ENCODE assay signal across 1 cellular context in the genomic region with DNA sequence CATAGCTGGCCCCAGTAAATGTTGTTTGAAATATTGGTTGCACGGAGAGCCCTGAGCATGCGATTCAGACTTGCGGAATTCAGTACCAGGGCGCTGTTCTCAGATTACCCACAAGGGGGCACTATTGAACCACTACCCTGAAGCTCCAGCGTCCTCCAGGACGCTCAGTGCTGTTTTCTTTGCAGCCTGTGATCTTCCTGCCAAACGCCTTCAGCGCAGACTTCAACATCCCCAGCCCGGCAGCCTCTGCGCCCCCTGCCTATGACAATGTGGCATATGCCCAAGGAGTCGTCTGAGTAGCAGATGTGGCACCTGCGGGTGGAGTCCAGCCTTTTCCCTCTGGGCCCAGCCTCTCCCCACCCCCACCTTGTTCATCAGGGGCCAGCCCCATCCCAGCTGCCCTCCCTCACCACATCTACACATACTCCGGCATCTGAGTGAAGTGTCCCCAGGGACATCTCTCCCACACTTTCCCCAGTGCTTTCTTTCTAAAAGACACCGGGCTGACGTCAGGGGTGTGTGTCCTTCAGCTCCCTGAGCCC.
TF ChIP-seq lines count a peak whose summit lies in the region.

No MANE protein-coding gene starts in this region.

TF ChIP-seq in GM12878, 131 proteins besides CTCF, POLR2A, EP300 and RAD21 (continued from another document and continues in another):
- TF ChIP-seq, protein P1, sequence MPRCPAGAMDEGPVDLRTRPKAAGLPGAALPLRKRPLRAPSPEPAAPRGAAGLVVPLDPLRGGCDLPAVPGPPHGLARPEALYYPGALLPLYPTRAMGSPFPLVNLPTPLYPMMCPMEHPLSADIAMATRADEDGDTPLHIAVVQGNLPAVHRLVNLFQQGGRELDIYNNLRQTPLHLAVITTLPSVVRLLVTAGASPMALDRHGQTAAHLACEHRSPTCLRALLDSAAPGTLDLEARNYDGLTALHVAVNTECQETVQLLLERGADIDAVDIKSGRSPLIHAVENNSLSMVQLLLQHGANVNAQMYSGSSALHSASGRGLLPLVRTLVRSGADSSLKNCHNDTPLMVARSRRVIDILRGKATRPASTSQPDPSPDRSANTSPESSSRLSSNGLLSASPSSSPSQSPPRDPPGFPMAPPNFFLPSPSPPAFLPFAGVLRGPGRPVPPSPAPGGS (IDR thresholded peaks at IDR 0.05; ENCODE audit: borderline replicate concordance, insufficient read depth, low read depth, low read length, poor library complexity, severe bottlenecking), result no peak
- TF ChIP-seq ASH2L (IDR thresholded peaks at IDR 0.05; ENCODE audit: borderline replicate concordance, low read depth) (no peak), FOS (IDR thresholded peaks at IDR 0.05; ENCODE audit: borderline replicate concordance, extremely low read depth, insufficient read length) (no peak), RCOR1 (conservative IDR thresholded peaks at IDR 0.05; ENCODE audit: low read depth, low read length) (no peak), ZBED1 (IDR thresholded peaks at IDR 0.05; ENCODE audit: borderline replicate concordance) (no peak), SUZ12 (IDR thresholded peaks at IDR 0.05; ENCODE audit: unreplicated experiment) (no peak), YBX1 (IDR thresholded peaks at IDR 0.05) (no peak), ZNF687 (IDR thresholded peaks at IDR 0.05) (no peak), ZNF207 (IDR thresholded peaks at IDR 0.05; ENCODE audit: borderline replicate concordance) (no peak), CBFB (IDR thresholded peaks at IDR 0.05; ENCODE audit: low read depth) (no peak), ZSCAN29 (IDR thresholded peaks at IDR 0.05) (no peak), NR2C1 (IDR thresholded peaks at IDR 0.05) (no peak), NFIC (IDR thresholded peaks at IDR 0.05; ENCODE audit: low read depth, low read length) (no peak), ZZZ3 (IDR thresholded peaks at IDR 0.05; ENCODE audit: control insufficient read depth, insufficient read length, low read depth) (no peak), PAX8 (IDR thresholded peaks at IDR 0.05) (no peak), IKZF2 (IDR thresholded peaks at IDR 0.05) (peak in 1 of 2 experiments; percentile 31; a peak in 1 of 4 replicates), EGR1 (IDR thresholded peaks at IDR 0.05; ENCODE audit: borderline replicate concordance in 1 of 2, low read depth in 2 of 2, low read length in 2 of 2) (no peak), LARP7 (IDR thresholded peaks at IDR 0.05) (no peak), TARDBP (IDR thresholded peaks at IDR 0.05; ENCODE audit: borderline replicate concordance) (no peak), YY1 (IDR thresholded peaks at IDR 0.05; ENCODE audit: low read depth, low read length) (peak; percentile 68; the same call in 1 of the 2 replicates), MTA3 (IDR thresholded peaks at IDR 0.05; ENCODE audit: borderline replicate concordance, low read length) (no peak), WRNIP1 (IDR thresholded peaks at IDR 0.05; ENCODE audit: borderline replicate concordance, low read depth, low read length) (0 out of 2 replicates have a peak, but pooled peaks have one; percentile 54), ZBTB4 (CRISPR knock-in tag; IDR thresholded peaks at IDR 0.05) (no peak), ZBTB33 (IDR thresholded peaks at IDR 0.05) (no peak), IKZF1 (conservative IDR thresholded peaks at IDR 0.05) (peak; percentile 50), TCF7 (IDR thresholded peaks at IDR 0.05; ENCODE audit: borderline replicate concordance) (no peak), NR2F1 (conservative IDR thresholded peaks at IDR 0.05) (no peak), PBX3 (IDR thresholded peaks at IDR 0.05; ENCODE audit: insufficient replicate concordance, low read depth, low read length) (no peak), SPI1 (IDR thresholded peaks at IDR 0.05; ENCODE audit: borderline replicate concordance, insufficient read depth, low read depth, low read length) (no peak), NBN (IDR thresholded peaks at IDR 0.05) (peak; percentile 71; the same call in 1 of the 2 replicates), TCF3 (IDR thresholded peaks at IDR 0.05; ENCODE audit: borderline replicate concordance, insufficient read depth, low read depth, low read length) (no peak), CBX3 (IDR thresholded peaks at IDR 0.05; ENCODE audit: borderline replicate concordance, low read depth) (no peak), CHD1 (IDR thresholded peaks at IDR 0.05; ENCODE audit: low read depth, low read length) (no peak), SMAD1 (IDR thresholded peaks at IDR 0.05; ENCODE audit: low read depth, partially characterized antibody) (no peak), STAT3 (IDR thresholded peaks at IDR 0.05; ENCODE audit: low read depth, low read length) (no peak)
- TF ChIP-seq, protein P2, sequence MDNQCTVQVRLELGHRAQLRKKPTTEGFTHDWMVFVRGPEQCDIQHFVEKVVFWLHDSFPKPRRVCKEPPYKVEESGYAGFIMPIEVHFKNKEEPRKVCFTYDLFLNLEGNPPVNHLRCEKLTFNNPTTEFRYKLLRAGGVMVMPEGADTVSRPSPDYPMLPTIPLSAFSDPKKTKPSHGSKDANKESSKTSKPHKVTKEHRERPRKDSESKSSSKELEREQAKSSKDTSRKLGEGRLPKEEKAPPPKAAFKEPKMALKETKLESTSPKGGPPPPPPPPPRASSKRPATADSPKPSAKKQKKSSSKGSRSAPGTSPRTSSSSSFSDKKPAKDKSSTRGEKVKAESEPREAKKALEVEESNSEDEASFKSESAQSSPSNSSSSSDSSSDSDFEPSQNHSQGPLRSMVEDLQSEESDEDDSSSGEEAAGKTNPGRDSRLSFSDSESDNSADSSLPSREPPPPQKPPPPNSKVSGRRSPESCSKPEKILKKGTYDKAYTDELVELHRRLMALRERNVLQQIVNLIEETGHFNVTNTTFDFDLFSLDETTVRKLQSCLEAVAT (IDR thresholded peaks at IDR 0.05), result no peak
- TF ChIP-seq, protein P3, sequence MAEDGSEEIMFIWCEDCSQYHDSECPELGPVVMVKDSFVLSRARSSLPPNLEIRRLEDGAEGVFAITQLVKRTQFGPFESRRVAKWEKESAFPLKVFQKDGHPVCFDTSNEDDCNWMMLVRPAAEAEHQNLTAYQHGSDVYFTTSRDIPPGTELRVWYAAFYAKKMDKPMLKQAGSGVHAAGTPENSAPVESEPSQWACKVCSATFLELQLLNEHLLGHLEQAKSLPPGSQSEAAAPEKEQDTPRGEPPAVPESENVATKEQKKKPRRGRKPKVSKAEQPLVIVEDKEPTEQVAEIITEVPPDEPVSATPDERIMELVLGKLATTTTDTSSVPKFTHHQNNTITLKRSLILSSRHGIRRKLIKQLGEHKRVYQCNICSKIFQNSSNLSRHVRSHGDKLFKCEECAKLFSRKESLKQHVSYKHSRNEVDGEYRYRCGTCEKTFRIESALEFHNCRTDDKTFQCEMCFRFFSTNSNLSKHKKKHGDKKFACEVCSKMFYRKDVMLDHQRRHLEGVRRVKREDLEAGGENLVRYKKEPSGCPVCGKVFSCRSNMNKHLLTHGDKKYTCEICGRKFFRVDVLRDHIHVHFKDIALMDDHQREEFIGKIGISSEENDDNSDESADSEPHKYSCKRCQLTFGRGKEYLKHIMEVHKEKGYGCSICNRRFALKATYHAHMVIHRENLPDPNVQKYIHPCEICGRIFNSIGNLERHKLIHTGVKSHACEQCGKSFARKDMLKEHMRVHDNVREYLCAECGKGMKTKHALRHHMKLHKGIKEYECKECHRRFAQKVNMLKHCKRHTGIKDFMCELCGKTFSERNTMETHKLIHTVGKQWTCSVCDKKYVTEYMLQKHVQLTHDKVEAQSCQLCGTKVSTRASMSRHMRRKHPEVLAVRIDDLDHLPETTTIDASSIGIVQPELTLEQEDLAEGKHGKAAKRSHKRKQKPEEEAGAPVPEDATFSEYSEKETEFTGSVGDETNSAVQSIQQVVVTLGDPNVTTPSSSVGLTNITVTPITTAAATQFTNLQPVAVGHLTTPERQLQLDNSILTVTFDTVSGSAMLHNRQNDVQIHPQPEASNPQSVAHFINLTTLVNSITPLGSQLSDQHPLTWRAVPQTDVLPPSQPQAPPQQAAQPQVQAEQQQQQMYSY (CRISPR knock-in tag; IDR thresholded peaks at IDR 0.05), result no peak
